In the genomic region with DNA sequence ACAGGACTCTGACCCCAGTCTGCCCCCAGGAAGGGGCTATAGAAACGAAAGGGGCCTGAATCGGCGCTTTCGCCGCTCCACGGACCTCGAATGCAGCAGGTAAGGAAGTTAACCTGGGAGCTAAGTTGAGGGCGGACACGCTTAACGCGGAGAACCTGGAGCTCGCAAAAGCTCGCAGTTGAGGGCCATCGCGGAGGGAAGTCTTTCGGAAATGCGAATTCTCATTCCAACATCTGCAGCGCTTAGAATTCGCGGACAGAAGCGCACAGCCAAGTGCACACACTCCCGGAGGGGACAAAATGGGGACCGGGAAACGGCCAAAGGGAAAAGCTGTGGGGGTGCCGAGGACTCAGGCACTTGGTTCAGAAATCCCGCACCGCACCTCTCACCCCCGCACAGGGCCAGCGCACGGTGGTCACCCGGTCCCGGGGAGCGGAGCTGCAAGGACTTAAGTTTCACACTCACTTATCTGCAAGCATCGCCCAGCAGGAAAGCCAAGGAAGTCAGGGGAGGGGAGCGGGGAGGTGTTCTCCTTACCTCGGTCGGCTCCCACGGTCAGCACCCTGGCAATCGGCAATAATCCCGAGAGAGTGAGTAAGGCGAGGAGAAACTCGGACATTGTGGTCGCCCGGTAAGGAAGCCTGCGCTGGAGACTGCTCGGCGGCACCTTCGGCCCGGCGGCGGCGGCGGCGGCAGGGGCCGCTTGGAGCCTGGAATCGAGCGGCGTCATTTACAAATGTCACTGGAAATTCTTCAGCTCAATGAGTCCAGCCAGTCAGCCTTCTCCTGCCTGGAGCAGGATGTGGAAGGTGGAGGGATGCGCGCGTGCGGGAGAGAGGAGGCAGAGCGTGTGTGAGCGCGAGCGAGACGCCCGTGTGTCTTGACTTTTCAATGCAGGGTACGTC, we compare ENCODE assay signal across 9 cellular contexts. TPM values are rescaled to one million over a fixed set of nuclear protein-coding genes. Genes with fewer than 3 reads are reported as not detected.
DNase-seq lines count a peak whose midpoint lies in the region; ATAC-seq and TF ChIP-seq lines count a peak whose summit lies in the region.
"Had no signal": no experiment of that assay in that cellular context is flagged by ENCODE, and none has a peak within 500 bp of the region (broad histone marks: within the 10 kb centered on the region; RNA-seq: fewer than 3 reads in every experiment).

No MANE protein-coding gene starts in this region.

- H3K27ac ChIP-seq in coronary artery (no peak overlapping the region), layer of hippocampus (ENCODE audit: low read depth, low read length) (peak overlapping the region; percentile 90), stomach (peak overlapping the region in 4 of 5 donors; percentile 6 to 74 (median 46))
- H3K27ac ChIP-seq: VCaP had no signal

- H3K27me3 ChIP-seq in layer of hippocampus (ENCODE audit: control insufficient read depth, insufficient read depth, low read length) (no peaks in the 10 kb centered on the region), stomach (peaks cover 0 to 23% (median 16%) of the 10 kb centered on the region in 3 donors)

- CTCF ChIA-PET in HEK293T (lab: Yijun Ruan, JAX) = interaction anchor here (0.6 to 0.8 kb wide), 3 partner anchors 15 to 772 kb away, joined by 3 read pairs; no protein-coding TSS in a partner anchor

- POLR2A ChIA-PET in HEK293T (lab: Yijun Ruan, JAX) = interaction anchor here (1.0 to 1.4 kb wide), 2 partner anchors 10 to 36 kb away, joined by 3 read pairs; no protein-coding TSS in a partner anchor

- WGBS in stomach, 5 donors = 1 to 4% (median 1%) methylated on average over 55 to 69 of the region's 69 CpGs

- peaks cover 4 to 26% (median 21%) of the 10 kb centered on the region in 4 donors for H3K4me1 ChIP-seq in stomach

- H3K4me3 ChIP-seq in coronary artery (peak overlapping the region; percentile 66), stomach (peak overlapping the region; percentile 52 to 66 (median 58))

- no peaks in the 10 kb centered on the region for H3K9me3 ChIP-seq in stomach

- TF ChIP-seq CTCF in coronary artery (IDR thresholded peaks at IDR 0.05) = no peak
- no peak for TF ChIP-seq CTCF in stomach (IDR thresholded peaks at IDR 0.05)

- H3K36me3 ChIP-seq in stomach = no peaks in the 10 kb centered on the region

- ATAC-seq in HG03095 (IDR thresholded peaks at IDR 0.05; ENCODE audit: unreplicated experiment) = no peak

- TF ChIP-seq POLR2A in stomach (IDR thresholded peaks at IDR 0.05) = no peak

- DNase-seq in GM03348 (ENCODE audit: low spot score) (peak; percentile 29), HEK293T (ENCODE audit: extremely low spot score) (peak; percentile 48), NCI-H748 treated with DMSO at 0.1 percent for 48 hours (lab: John Stamatoyannopoulos, UW) (peak; percentile 37), coronary artery (ENCODE audit: low spot score) (peak; percentile 73), stomach (peak; percentile 74), NCI-H2107 treated with DMSO at 0.1 percent for 48 hours (lab: John Stamatoyannopoulos, UW; ENCODE audit: unreplicated experiment) (no peak)

- no peak for TF ChIP-seq EP300 in stomach (IDR thresholded peaks at IDR 0.05)

- intact Hi-C loops in stomach (cut with DNase I; ENCODE audit: low total_unique reads) = no loop called here

TF ChIP-seq in HEK293T, 16 proteins besides CTCF, POLR2A, EP300 and RAD21:
- TF ChIP-seq L3MBTL2 (conservative IDR thresholded peaks at IDR 0.05) = peak; percentile 52; the same call in 1 of the 2 replicates
- no peak for TF ChIP-seq SUZ12 (IDR thresholded peaks at IDR 0.05)
- TF ChIP-seq NFRKB (IDR thresholded peaks at IDR 0.05) = no peak
- TF ChIP-seq ZNF384 (IDR thresholded peaks at IDR 0.05) = no peak
- TF ChIP-seq CTBP1 (IDR thresholded peaks at IDR 0.05; ENCODE audit: borderline replicate concordance) = no peak
- no peak for TF ChIP-seq ELF4 (IDR thresholded peaks at IDR 0.05)
- TF ChIP-seq LEF1 (IDR thresholded peaks at IDR 0.05; ENCODE audit: borderline replicate concordance) = no peak

RNA-seq across cellular contexts. Expression of gene LRP1B, which starts 0.5 kb away (rescaled TPM):
- 1 to 10 TPM in 2 of 5 donors, under 1 TPM in 3; under 0.01 to 9.0 (median 0.87) TPM for total RNA-seq in stomach
- under 1 TPM; 0.10 to 0.31 (median 0.12) TPM for polyA plus RNA-seq in stomach

Comparison
In these comparisons a context has a peak if more than half of its experiments do, and no peak if none do; other contexts are left out.
1. H3K27ac ChIP-seq: peak in layer of hippocampus (single experiment) and stomach (4 of 5); none in coronary artery (0 of 2).